In genomic region chr12:15701212-15701611, GRCh38 we compare ENCODE assay signal across 8 cellular contexts.
DNase-seq lines count a peak whose midpoint lies in the region; ATAC-seq and TF ChIP-seq lines count a peak whose summit lies in the region.

No MANE protein-coding gene starts in this region.

- H3K4me1 ChIP-seq in fibroblast of lung (ENCODE audit: control insufficient read depth, extremely low read depth, insufficient read depth, low read length) (peaks cover 18% of the 10 kb centered on the region), suprapubic skin (peaks cover 24% of the 10 kb centered on the region)

- H3K27me3 Mint-ChIP-seq in activated CD4-positive, alpha-beta T cell treated with anti-CD3 and anti-CD28 coated beads, Interleukin-2, amount 10 ng/mL, durations not matched to agents 24 days and 14 days, result no peaks in the 10 kb centered on the region

- peaks cover 52% of the 10 kb centered on the region for H3K79me2 ChIP-seq in fibroblast of lung (ENCODE audit: control insufficient read depth, insufficient read depth, low read length)

- no peak for ATAC-seq in GM19397 (IDR thresholded peaks at IDR 0.05; ENCODE audit: unreplicated experiment)
- no peak for ATAC-seq in HG03457 (IDR thresholded peaks at IDR 0.05; ENCODE audit: unreplicated experiment)

- H3K27me3 ChIP-seq in fibroblast of lung (ENCODE audit: control insufficient read depth, insufficient read depth, low read length), result no peaks in the 10 kb centered on the region
- no peaks in the 10 kb centered on the region for H3K27me3 ChIP-seq in suprapubic skin

- H3K4me1 Mint-ChIP-seq in activated CD4-positive, alpha-beta T cell treated with anti-CD3 and anti-CD28 coated beads, Interleukin-2, amount 10 ng/mL, durations not matched to agents 24 days and 14 days, result peaks cover 33% of the 10 kb centered on the region

- H3K9ac ChIP-seq in fibroblast of lung (ENCODE audit: insufficient read depth, low read length), result no peak overlapping the region

- WGBS in suprapubic skin, result 60% methylated on average over 1 of the region's 1 CpG

- H3K4me3 ChIP-seq in fibroblast of lung (replicated peaks in 1 of 4; ENCODE audit: control extremely low read depth in 1 of 4, insufficient read depth in 1 of 4, low read depth in 3 of 4, low read length in 4 of 4) (no peak overlapping the region), suprapubic skin (no peak overlapping the region)

- no peak overlapping the region for H2AFZ ChIP-seq in fibroblast of lung (ENCODE audit: low read length)

- H3K27ac Mint-ChIP-seq in activated CD4-positive, alpha-beta T cell treated with anti-CD3 and anti-CD28 coated beads, Interleukin-2, amount 10 ng/mL, durations not matched to agents 24 days and 14 days, result peak overlapping the region; percentile 18

- H3K36me3 ChIP-seq in fibroblast of lung (ENCODE audit: control insufficient read depth, insufficient read depth, low read length) (no peaks in the 10 kb centered on the region), suprapubic skin (no peaks in the 10 kb centered on the region)

- peaks cover 21% of the 10 kb centered on the region for H3K9me3 Mint-ChIP-seq in activated CD4-positive, alpha-beta T cell treated with anti-CD3 and anti-CD28 coated beads, Interleukin-2, amount 10 ng/mL, durations not matched to agents 24 days and 14 days

- H3K9me3 ChIP-seq in fibroblast of lung (ENCODE audit: control insufficient read depth, insufficient read depth, low read depth, low read length), result no peaks in the 10 kb centered on the region
- H3K9me3 ChIP-seq in suprapubic skin, result no peaks in the 10 kb centered on the region

- H3K4me3 Mint-ChIP-seq in activated CD4-positive, alpha-beta T cell treated with anti-CD3 and anti-CD28 coated beads, Interleukin-2, amount 10 ng/mL, durations not matched to agents 24 days and 14 days, result no peak overlapping the region

- DNase-seq in activated CD4-positive, alpha-beta T cell treated with anti-CD3 and anti-CD28 coated beads, Interleukin-2, amount 10 ng/mL, durations not matched to agents 24 days and 14 days, result no peak
- DNase-seq in activated CD4-positive, alpha-beta T cell treated with anti-CD3 and anti-CD28 coated beads, Interleukin-2, amount 50 U/mL, for 4 hours, result no peak
- peak; percentile 75 for DNase-seq in OCI-M1 (lab: John Stamatoyannopoulos, UW)
- peak; percentile 59 to 64 for DNase-seq in fibroblast of lung (ENCODE audit: low read depth in 2 of 2)
- DNase-seq in suprapubic skin (ENCODE audit: low spot score in 2 of 2), result no peak
- DNase-seq in superior temporal gyrus (ENCODE audit: extremely low spot score), result no peak

- TF ChIP-seq EP300 in suprapubic skin (IDR thresholded peaks at IDR 0.05), result no peak

- intact Hi-C loops in activated CD4-positive, alpha-beta T cell treated with anti-CD3 and anti-CD28 coated beads, Interleukin-2, amount 10 ng/mL, durations not matched to agents 24 days and 14 days (cut with micrococcal nuclease), result loop anchor here (2.0 to 5.0 kb wide), 5 partner anchors 100 to 929 kb away; partner anchors contain the start of gene STRAP

- H3K27ac ChIP-seq in fibroblast of lung (ENCODE audit: insufficient read depth, low read length) (peak overlapping the region; percentile 85), suprapubic skin (peak overlapping the region; percentile 58)

- peaks cover 5% of the 10 kb centered on the region for H3K36me3 Mint-ChIP-seq in activated CD4-positive, alpha-beta T cell treated with anti-CD3 and anti-CD28 coated beads, Interleukin-2, amount 10 ng/mL, durations not matched to agents 24 days and 14 days (ENCODE audit: low read depth)

- TF ChIP-seq CTCF in fibroblast of lung (conservative IDR thresholded peaks at IDR 0.05 in 1 of 2, IDR thresholded peaks at IDR 0.05 in 1 of 2; ENCODE audit: low read depth in 1 of 2, low read length in 2 of 2), result no peak
- TF ChIP-seq CTCF in suprapubic skin (IDR thresholded peaks at IDR 0.05), result no peak

- TF ChIP-seq POLR2A in suprapubic skin (IDR thresholded peaks at IDR 0.05), result no peak

- H4K20me1 ChIP-seq in fibroblast of lung (ENCODE audit: control insufficient read depth, extremely low read depth, insufficient read depth, low read length), result no peaks in the 10 kb centered on the region

- peak overlapping the region; percentile 81 for H3K4me2 ChIP-seq in fibroblast of lung (ENCODE audit: extremely low read depth, insufficient read depth, low read length)

Comparison
In these comparisons a context has a peak if more than half of its experiments do, and no peak if none do; other contexts are left out.
1. DNase-seq: peak in OCI-M1 (single experiment) and fibroblast of lung (2 of 2); none in activated CD4-positive, alpha-beta T cell treated with anti-CD3 and anti-CD28 coated beads, Interleukin-2, amount 10 ng/mL, durations not matched to agents 24 days and 14 days (single experiment), activated CD4-positive, alpha-beta T cell treated with anti-CD3 and anti-CD28 coated beads, Interleukin-2, amount 50 U/mL, for 4 hours (0 of 2), suprapubic skin (0 of 2) and superior temporal gyrus (single experiment).